Comparison of ENCODE assay signal across 21 cellular contexts in genomic region chr2:144570566-144570965, GRCh38. TPM values are rescaled to one million over a fixed set of nuclear protein-coding genes. Genes with fewer than 3 reads are reported as not detected.
DNase-seq lines count a peak whose midpoint lies in the region; ATAC-seq and TF ChIP-seq lines count a peak whose summit lies in the region.
"Had no signal": no experiment of that assay in that cellular context is flagged by ENCODE, and none has a peak within 500 bp of the region (broad histone marks: within the 10 kb centered on the region; RNA-seq: fewer than 3 reads in every experiment).

No MANE protein-coding gene starts in this region.

- H2AFZ ChIP-seq in OCI-LY7 (ENCODE audit: low read length): peak overlapping the region; percentile 59

- H3K36me3 ChIP-seq in OCI-LY7 (ENCODE audit: insufficient read depth, low read length): no peaks in the 10 kb centered on the region
- no peaks in the 10 kb centered on the region for H3K36me3 ChIP-seq in naive thymus-derived CD4-positive, alpha-beta T cell (ENCODE audit: control insufficient read depth in 2 of 3, insufficient read depth in 3 of 3, low read length in 3 of 3)
- H3K36me3 ChIP-seq: MG63 had no signal

- H3K9me3 Mint-ChIP-seq in activated CD8-positive, alpha-beta memory T cell treated with anti-CD3 and anti-CD28 coated beads, Interleukin-2, amount 10 ng/mL, durations not matched to agents 7 days and 5 days (ENCODE audit: low read depth): no peaks in the 10 kb centered on the region
- H3K9me3 Mint-ChIP-seq in activated naive CD8-positive, alpha-beta T cell treated with anti-CD3 and anti-CD28 coated beads, Interleukin-2, amount 50 U/mL, for 24 hours: no peaks in the 10 kb centered on the region
- peaks cover 0 to 5% (median 0%) of the 10 kb centered on the region in 11 donors for H3K9me3 Mint-ChIP-seq in naive thymus-derived CD4-positive, alpha-beta T cell
- H3K9me3 Mint-ChIP-seq: HFFc6 had no signal

- no peaks in the 10 kb centered on the region for H3K27me3 ChIP-seq in naive thymus-derived CD4-positive, alpha-beta T cell (ENCODE audit: control insufficient read depth in 2 of 2, insufficient read depth in 2 of 2, low read length in 2 of 2)
- H3K27me3 ChIP-seq: MG63 had no signal

- no peak for DNase-seq in activated CD8-positive, alpha-beta memory T cell treated with anti-CD3 and anti-CD28 coated beads, Interleukin-2, amount 10 ng/mL, durations not matched to agents 7 days and 5 days
- no peak for DNase-seq in activated CD8-positive, alpha-beta memory T cell treated with anti-CD3 and anti-CD28 coated beads, Interleukin-2, amount 50 U/mL, for 4 hours
- no peak for DNase-seq in OCI-LY7 (ENCODE audit: low spot score)
- DNase-seq in activated naive CD8-positive, alpha-beta T cell treated with anti-CD3 and anti-CD28 coated beads, Interleukin-2, amount 50 U/mL, for 24 hours: no peak
- DNase-seq in naive thymus-derived CD4-positive, alpha-beta T cell: no peak
- DNase-seq in DMS79 (lab: John Stamatoyannopoulos, UW): no peak
- no peak for DNase-seq in T1000 (lab: John Stamatoyannopoulos, UW)
- DNase-seq: DMS 273 treated with DMSO at 0.1 percent for 48 hours; GF-D8; HFFc6; Karpas-422; MG63; NCI-H1092; NCI-H1694 treated with DMSO at 0.1 percent for 48 hours; NCI-H2107; NCI-H446; NCI-H69; NK-92 treated with Interleukin-12 subunit alpha and Interleukin-12 subunit beta, amount 100 ng/mL, for 24 hours had no signal

- no peaks in the 10 kb centered on the region for H3K9me2 ChIP-seq in OCI-LY7 (ENCODE audit: insufficient read depth, low read length)

- peaks cover 26% of the 10 kb centered on the region for H3K4me1 Mint-ChIP-seq in activated CD8-positive, alpha-beta memory T cell treated with anti-CD3 and anti-CD28 coated beads, Interleukin-2, amount 10 ng/mL, durations not matched to agents 7 days and 5 days
- H3K4me1 Mint-ChIP-seq in activated naive CD8-positive, alpha-beta T cell treated with anti-CD3 and anti-CD28 coated beads, Interleukin-2, amount 50 U/mL, for 24 hours: peaks cover 23% of the 10 kb centered on the region
- H3K4me1 Mint-ChIP-seq in naive thymus-derived CD4-positive, alpha-beta T cell: peaks cover 0 to 5% (median 0%) of the 10 kb centered on the region in 7 donors

- peak; percentile 91 for ATAC-seq in activated CD8-positive, alpha-beta memory T cell treated with anti-CD3 and anti-CD28 coated beads, Interleukin-2, amount 10 ng/mL, durations not matched to agents 7 days and 5 days
- peak; percentile 76 for ATAC-seq in activated naive CD8-positive, alpha-beta T cell treated with anti-CD3 and anti-CD28 coated beads, Interleukin-2, amount 50 U/mL, for 24 hours
- peak; percentile 51 for ATAC-seq in naive thymus-derived CD4-positive, alpha-beta T cell
- ATAC-seq in GM18498 (IDR thresholded peaks at IDR 0.05; ENCODE audit: unreplicated experiment): no peak
- ATAC-seq: Panc1 had no signal

- H4K20me1 ChIP-seq in OCI-LY7 (ENCODE audit: insufficient read depth, low read length): no peaks in the 10 kb centered on the region

- H3K9me3 ChIP-seq in OCI-LY7 (ENCODE audit: low read length): no peaks in the 10 kb centered on the region
- no peaks in the 10 kb centered on the region for H3K9me3 ChIP-seq in naive thymus-derived CD4-positive, alpha-beta T cell (ENCODE audit: control insufficient read depth in 2 of 3, low read length in 3 of 3)
- H3K9me3 ChIP-seq: MG63 had no signal

- CTCF ChIA-PET in activated CD8-positive, alpha-beta memory T cell treated with anti-CD3 and anti-CD28 coated beads, Interleukin-2, amount 10 ng/mL, durations not matched to agents 7 days and 5 days (lab: Charles Lee): interaction anchor here (1.0 to 1.3 kb wide), 2 partner anchors 9 to 52 kb away, joined by 4 read pairs; no protein-coding TSS in a partner anchor
- CTCF ChIA-PET in OCI-LY7 (lab: Charles Lee; ENCODE audit: unreplicated experiment): interaction anchor here (1.2 kb wide), 1 partner anchor 9 kb away, joined by 3 read pairs; no protein-coding TSS in a partner anchor
- CTCF ChIA-PET in naive thymus-derived CD4-positive, alpha-beta T cell (lab: Charles Lee): no interaction called here

- H3K4me1 ChIP-seq in OCI-LY7 (ENCODE audit: insufficient read depth, low read length, poor library complexity, severe bottlenecking): no peaks in the 10 kb centered on the region
- no peaks in the 10 kb centered on the region for H3K4me1 ChIP-seq in naive thymus-derived CD4-positive, alpha-beta T cell (ENCODE audit: control insufficient read depth in 2 of 2, insufficient read depth in 2 of 2, low read length in 2 of 2)

- intact Hi-C loops in OCI-LY7 (cut with micrococcal nuclease; ENCODE audit: unreplicated experiment): no loop called here
- intact Hi-C loops in naive thymus-derived CD4-positive, alpha-beta T cell (cut with micrococcal nuclease): no loop called here

- BruUV-seq in OCI-LY7 (replicated peaks; lab: Mats Ljungman, UMichigan): no TSS peak

- H3K27ac ChIP-seq in OCI-LY7 (ENCODE audit: low read depth, low read length, poor library complexity, severe bottlenecking): no peak overlapping the region
- H3K27ac ChIP-seq in naive thymus-derived CD4-positive, alpha-beta T cell (ENCODE audit: low read depth, low read length): no peak overlapping the region
- H3K27ac ChIP-seq: C4-2B had no signal

- H3K27ac Mint-ChIP-seq in activated CD8-positive, alpha-beta memory T cell treated with anti-CD3 and anti-CD28 coated beads, Interleukin-2, amount 10 ng/mL, durations not matched to agents 7 days and 5 days: peak overlapping the region; percentile 69
- H3K27ac Mint-ChIP-seq in activated naive CD8-positive, alpha-beta T cell treated with anti-CD3 and anti-CD28 coated beads, Interleukin-2, amount 50 U/mL, for 24 hours: no peak overlapping the region
- no peak overlapping the region for H3K27ac Mint-ChIP-seq in naive thymus-derived CD4-positive, alpha-beta T cell
- H3K27ac Mint-ChIP-seq: HFFc6 had no signal

- TF ChIP-seq CTCF in OCI-LY7 (conservative IDR thresholded peaks at IDR 0.05; ENCODE audit: low read length): no peak

- H3K4me3 ChIP-seq in OCI-LY7 (ENCODE audit: low read depth, low read length, poor library complexity, severe bottlenecking): no peak overlapping the region
- H3K4me3 ChIP-seq in naive thymus-derived CD4-positive, alpha-beta T cell (ENCODE audit: low read length): no peak overlapping the region
- H3K4me3 ChIP-seq: MG63 had no signal

- POLR2A ChIA-PET in OCI-LY7 (lab: Charles Lee): interaction anchor here (0.7 to 3.0 kb wide), 4 partner anchors 9 to 853 kb away, joined by 3 to 17 read pairs (median 4); no protein-coding TSS in a partner anchor
- POLR2A ChIA-PET in naive thymus-derived CD4-positive, alpha-beta T cell (lab: Charles Lee): no interaction called here

- H3K4me2 ChIP-seq in OCI-LY7 (ENCODE audit: low read length): no peak overlapping the region

- peaks cover 3% of the 10 kb centered on the region for H3K27me3 Mint-ChIP-seq in activated CD8-positive, alpha-beta memory T cell treated with anti-CD3 and anti-CD28 coated beads, Interleukin-2, amount 10 ng/mL, durations not matched to agents 7 days and 5 days
- H3K27me3 Mint-ChIP-seq in activated naive CD8-positive, alpha-beta T cell treated with anti-CD3 and anti-CD28 coated beads, Interleukin-2, amount 50 U/mL, for 24 hours: no peaks in the 10 kb centered on the region
- H3K27me3 Mint-ChIP-seq in naive thymus-derived CD4-positive, alpha-beta T cell: peaks cover 11 to 26% (median 13%) of the 10 kb centered on the region in 5 donors

- H3K79me2 ChIP-seq in OCI-LY7 (ENCODE audit: insufficient read depth, low read depth, low read length): no peaks in the 10 kb centered on the region

- H3K36me3 Mint-ChIP-seq in activated CD8-positive, alpha-beta memory T cell treated with anti-CD3 and anti-CD28 coated beads, Interleukin-2, amount 10 ng/mL, durations not matched to agents 7 days and 5 days: peaks cover 2% of the 10 kb centered on the region
- H3K36me3 Mint-ChIP-seq in activated naive CD8-positive, alpha-beta T cell treated with anti-CD3 and anti-CD28 coated beads, Interleukin-2, amount 50 U/mL, for 24 hours (ENCODE audit: low read depth): no peaks in the 10 kb centered on the region
- H3K36me3 Mint-ChIP-seq in naive thymus-derived CD4-positive, alpha-beta T cell: no peaks in the 10 kb centered on the region

- peak overlapping the region; percentile 12 for H3K4me3 Mint-ChIP-seq in activated CD8-positive, alpha-beta memory T cell treated with anti-CD3 and anti-CD28 coated beads, Interleukin-2, amount 10 ng/mL, durations not matched to agents 7 days and 5 days
- H3K4me3 Mint-ChIP-seq in activated naive CD8-positive, alpha-beta T cell treated with anti-CD3 and anti-CD28 coated beads, Interleukin-2, amount 50 U/mL, for 24 hours: no peak overlapping the region
- no peak overlapping the region for H3K4me3 Mint-ChIP-seq in naive thymus-derived CD4-positive, alpha-beta T cell
- H3K4me3 Mint-ChIP-seq: HFFc6 had no signal

RNA-seq across cellular contexts. Expression of gene ZEB2, which starts 50.6 kb away (rescaled TPM):
- 10 to 100 TPM; 40.4 to 40.9 TPM for total RNA-seq in activated CD8-positive, alpha-beta memory T cell treated with anti-CD3 and anti-CD28 coated beads, Interleukin-2, amount 10 ng/mL, durations not matched to agents 7 days and 5 days
- 15.2 and 16.9 TPM in 2 replicates for total RNA-seq in OCI-LY7 (2014; rRNA removed; shearing (Covaris generic))
- 4.0 and 5.1 TPM in 2 replicates for total RNA-seq in OCI-LY7 (2022)
- 100 to 1,000 TPM in 1 of 5 experiments, 10 to 100 TPM in 1, 1 to 10 TPM in 3; 4.2 to 534 (median 6.6) TPM for total RNA-seq in naive thymus-derived CD4-positive, alpha-beta T cell
- polyA plus RNA-seq in naive thymus-derived CD4-positive, alpha-beta T cell: under 1 TPM; 0.26 to 0.39 TPM
